Comparison of ENCODE assay signal across 1 cellular context in the genomic region with DNA sequence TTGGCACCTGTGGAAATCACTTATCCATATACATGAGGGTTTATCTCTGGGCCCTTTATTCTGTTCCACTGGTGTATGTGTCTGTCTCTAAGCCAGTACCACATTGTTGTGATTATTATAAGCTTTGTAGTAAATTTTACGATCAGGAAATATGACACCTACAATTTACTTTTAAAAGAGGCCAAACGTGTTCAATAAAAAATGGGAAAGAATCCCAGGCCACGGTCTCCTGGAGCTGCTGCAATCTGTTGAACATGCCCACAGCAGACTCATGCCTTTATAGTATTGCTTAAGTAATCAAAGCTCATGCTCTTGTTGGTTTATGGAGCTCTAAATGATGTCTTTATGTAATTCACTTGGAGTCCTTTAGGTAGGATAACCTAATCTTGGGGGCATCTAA.
A peak's percentile ranks its signal among the peaks of the same experiment; 100 is the strongest.
TF ChIP-seq lines count a peak whose summit lies in the region.

No MANE protein-coding gene starts in this region.

TF ChIP-seq in HEK293, 187 proteins besides CTCF, POLR2A, EP300 and RAD21 (continued from another document):
- TF ChIP-seq, protein P1, sequence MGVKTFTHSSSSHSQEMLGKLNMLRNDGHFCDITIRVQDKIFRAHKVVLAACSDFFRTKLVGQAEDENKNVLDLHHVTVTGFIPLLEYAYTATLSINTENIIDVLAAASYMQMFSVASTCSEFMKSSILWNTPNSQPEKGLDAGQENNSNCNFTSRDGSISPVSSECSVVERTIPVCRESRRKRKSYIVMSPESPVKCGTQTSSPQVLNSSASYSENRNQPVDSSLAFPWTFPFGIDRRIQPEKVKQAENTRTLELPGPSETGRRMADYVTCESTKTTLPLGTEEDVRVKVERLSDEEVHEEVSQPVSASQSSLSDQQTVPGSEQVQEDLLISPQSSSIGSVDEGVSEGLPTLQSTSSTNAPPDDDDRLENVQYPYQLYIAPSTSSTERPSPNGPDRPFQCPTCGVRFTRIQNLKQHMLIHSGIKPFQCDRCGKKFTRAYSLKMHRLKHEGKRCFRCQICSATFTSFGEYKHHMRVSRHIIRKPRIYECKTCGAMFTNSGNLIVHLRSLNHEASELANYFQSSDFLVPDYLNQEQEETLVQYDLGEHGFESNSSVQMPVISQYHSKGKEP (tag by site-specific recombination; IDR thresholded peaks at IDR 0.05), result no peak
- TF ChIP-seq, protein P2, sequence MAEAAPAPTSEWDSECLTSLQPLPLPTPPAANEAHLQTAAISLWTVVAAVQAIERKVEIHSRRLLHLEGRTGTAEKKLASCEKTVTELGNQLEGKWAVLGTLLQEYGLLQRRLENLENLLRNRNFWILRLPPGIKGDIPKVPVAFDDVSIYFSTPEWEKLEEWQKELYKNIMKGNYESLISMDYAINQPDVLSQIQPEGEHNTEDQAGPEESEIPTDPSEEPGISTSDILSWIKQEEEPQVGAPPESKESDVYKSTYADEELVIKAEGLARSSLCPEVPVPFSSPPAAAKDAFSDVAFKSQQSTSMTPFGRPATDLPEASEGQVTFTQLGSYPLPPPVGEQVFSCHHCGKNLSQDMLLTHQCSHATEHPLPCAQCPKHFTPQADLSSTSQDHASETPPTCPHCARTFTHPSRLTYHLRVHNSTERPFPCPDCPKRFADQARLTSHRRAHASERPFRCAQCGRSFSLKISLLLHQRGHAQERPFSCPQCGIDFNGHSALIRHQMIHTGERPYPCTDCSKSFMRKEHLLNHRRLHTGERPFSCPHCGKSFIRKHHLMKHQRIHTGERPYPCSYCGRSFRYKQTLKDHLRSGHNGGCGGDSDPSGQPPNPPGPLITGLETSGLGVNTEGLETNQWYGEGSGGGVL (tag by site-specific recombination; IDR thresholded peaks at IDR 0.05), result no peak
- TF ChIP-seq, protein P3, sequence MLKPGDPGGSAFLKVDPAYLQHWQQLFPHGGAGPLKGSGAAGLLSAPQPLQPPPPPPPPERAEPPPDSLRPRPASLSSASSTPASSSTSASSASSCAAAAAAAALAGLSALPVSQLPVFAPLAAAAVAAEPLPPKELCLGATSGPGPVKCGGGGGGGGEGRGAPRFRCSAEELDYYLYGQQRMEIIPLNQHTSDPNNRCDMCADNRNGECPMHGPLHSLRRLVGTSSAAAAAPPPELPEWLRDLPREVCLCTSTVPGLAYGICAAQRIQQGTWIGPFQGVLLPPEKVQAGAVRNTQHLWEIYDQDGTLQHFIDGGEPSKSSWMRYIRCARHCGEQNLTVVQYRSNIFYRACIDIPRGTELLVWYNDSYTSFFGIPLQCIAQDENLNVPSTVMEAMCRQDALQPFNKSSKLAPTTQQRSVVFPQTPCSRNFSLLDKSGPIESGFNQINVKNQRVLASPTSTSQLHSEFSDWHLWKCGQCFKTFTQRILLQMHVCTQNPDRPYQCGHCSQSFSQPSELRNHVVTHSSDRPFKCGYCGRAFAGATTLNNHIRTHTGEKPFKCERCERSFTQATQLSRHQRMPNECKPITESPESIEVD (tag by site-specific recombination; IDR thresholded peaks at IDR 0.05), result 0 out of 2 replicates have a peak, but pooled peaks have one; percentile 18
- TF ChIP-seq SCRT2 (tag by site-specific recombination; IDR thresholded peaks at IDR 0.05) (peak; percentile 76), GLIS1 (tag by site-specific recombination; IDR thresholded peaks at IDR 0.05) (peak; percentile 49), ZNF747 (tag by site-specific recombination; IDR thresholded peaks at IDR 0.05) (no peak), WT1 (tag by site-specific recombination; IDR thresholded peaks at IDR 0.05) (no peak), ZNF549 (tag by site-specific recombination; IDR thresholded peaks at IDR 0.05) (no peak), ZNF366 (tag by site-specific recombination; conservative IDR thresholded peaks at IDR 0.05) (no peak), ZNF2 (tag by site-specific recombination; IDR thresholded peaks at IDR 0.05) (no peak), SCRT1 (tag by site-specific recombination; IDR thresholded peaks at IDR 0.05; ENCODE audit: borderline replicate concordance) (peak; percentile 60; the same call in 1 of the 2 replicates), ZBTB7A (tag by site-specific recombination; IDR thresholded peaks at IDR 0.05; ENCODE audit: low read depth) (no peak), SALL2 (tag by site-specific recombination; IDR thresholded peaks at IDR 0.05; ENCODE audit: borderline replicate concordance) (no peak), ZSCAN23 (tag by site-specific recombination; IDR thresholded peaks at IDR 0.05) (no peak), ZBTB21 (tag by site-specific recombination; IDR thresholded peaks at IDR 0.05) (no peak)
- TF ChIP-seq, protein P4, sequence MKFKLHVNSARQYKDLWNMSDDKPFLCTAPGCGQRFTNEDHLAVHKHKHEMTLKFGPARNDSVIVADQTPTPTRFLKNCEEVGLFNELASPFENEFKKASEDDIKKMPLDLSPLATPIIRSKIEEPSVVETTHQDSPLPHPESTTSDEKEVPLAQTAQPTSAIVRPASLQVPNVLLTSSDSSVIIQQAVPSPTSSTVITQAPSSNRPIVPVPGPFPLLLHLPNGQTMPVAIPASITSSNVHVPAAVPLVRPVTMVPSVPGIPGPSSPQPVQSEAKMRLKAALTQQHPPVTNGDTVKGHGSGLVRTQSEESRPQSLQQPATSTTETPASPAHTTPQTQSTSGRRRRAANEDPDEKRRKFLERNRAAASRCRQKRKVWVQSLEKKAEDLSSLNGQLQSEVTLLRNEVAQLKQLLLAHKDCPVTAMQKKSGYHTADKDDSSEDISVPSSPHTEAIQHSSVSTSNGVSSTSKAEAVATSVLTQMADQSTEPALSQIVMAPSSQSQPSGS (tag by site-specific recombination; IDR thresholded peaks at IDR 0.05; ENCODE audit: low read depth), result no peak
- TF ChIP-seq, protein P5, sequence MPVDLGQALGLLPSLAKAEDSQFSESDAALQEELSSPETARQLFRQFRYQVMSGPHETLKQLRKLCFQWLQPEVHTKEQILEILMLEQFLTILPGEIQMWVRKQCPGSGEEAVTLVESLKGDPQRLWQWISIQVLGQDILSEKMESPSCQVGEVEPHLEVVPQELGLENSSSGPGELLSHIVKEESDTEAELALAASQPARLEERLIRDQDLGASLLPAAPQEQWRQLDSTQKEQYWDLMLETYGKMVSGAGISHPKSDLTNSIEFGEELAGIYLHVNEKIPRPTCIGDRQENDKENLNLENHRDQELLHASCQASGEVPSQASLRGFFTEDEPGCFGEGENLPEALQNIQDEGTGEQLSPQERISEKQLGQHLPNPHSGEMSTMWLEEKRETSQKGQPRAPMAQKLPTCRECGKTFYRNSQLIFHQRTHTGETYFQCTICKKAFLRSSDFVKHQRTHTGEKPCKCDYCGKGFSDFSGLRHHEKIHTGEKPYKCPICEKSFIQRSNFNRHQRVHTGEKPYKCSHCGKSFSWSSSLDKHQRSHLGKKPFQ (tag by site-specific recombination; IDR thresholded peaks at IDR 0.05), result no peak
- TF ChIP-seq, protein P6, sequence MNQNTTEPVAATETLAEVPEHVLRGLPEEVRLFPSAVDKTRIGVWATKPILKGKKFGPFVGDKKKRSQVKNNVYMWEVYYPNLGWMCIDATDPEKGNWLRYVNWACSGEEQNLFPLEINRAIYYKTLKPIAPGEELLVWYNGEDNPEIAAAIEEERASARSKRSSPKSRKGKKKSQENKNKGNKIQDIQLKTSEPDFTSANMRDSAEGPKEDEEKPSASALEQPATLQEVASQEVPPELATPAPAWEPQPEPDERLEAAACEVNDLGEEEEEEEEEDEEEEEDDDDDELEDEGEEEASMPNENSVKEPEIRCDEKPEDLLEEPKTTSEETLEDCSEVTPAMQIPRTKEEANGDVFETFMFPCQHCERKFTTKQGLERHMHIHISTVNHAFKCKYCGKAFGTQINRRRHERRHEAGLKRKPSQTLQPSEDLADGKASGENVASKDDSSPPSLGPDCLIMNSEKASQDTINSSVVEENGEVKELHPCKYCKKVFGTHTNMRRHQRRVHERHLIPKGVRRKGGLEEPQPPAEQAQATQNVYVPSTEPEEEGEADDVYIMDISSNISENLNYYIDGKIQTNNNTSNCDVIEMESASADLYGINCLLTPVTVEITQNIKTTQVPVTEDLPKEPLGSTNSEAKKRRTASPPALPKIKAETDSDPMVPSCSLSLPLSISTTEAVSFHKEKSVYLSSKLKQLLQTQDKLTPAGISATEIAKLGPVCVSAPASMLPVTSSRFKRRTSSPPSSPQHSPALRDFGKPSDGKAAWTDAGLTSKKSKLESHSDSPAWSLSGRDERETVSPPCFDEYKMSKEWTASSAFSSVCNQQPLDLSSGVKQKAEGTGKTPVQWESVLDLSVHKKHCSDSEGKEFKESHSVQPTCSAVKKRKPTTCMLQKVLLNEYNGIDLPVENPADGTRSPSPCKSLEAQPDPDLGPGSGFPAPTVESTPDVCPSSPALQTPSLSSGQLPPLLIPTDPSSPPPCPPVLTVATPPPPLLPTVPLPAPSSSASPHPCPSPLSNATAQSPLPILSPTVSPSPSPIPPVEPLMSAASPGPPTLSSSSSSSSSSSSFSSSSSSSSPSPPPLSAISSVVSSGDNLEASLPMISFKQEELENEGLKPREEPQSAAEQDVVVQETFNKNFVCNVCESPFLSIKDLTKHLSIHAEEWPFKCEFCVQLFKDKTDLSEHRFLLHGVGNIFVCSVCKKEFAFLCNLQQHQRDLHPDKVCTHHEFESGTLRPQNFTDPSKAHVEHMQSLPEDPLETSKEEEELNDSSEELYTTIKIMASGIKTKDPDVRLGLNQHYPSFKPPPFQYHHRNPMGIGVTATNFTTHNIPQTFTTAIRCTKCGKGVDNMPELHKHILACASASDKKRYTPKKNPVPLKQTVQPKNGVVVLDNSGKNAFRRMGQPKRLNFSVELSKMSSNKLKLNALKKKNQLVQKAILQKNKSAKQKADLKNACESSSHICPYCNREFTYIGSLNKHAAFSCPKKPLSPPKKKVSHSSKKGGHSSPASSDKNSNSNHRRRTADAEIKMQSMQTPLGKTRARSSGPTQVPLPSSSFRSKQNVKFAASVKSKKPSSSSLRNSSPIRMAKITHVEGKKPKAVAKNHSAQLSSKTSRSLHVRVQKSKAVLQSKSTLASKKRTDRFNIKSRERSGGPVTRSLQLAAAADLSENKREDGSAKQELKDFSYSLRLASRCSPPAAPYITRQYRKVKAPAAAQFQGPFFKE (tag by site-specific recombination; IDR thresholded peaks at IDR 0.05; ENCODE audit: borderline replicate concordance), result no peak
